ENCODE assay signal across 12 cellular contexts in genomic region chr13:80083516-80084085, GRCh38.
A peak's percentile ranks its signal among the peaks of the same experiment; 100 is the strongest.
DNase-seq lines count a peak whose midpoint lies in the region; ATAC-seq and TF ChIP-seq lines count a peak whose summit lies in the region.
"Had no signal": no experiment of that assay in that cellular context is flagged by ENCODE, and none has a peak within 500 bp of the region (broad histone marks: within the 10 kb centered on the region; RNA-seq: fewer than 3 reads in every experiment).

No MANE protein-coding gene starts in this region.

- peak overlapping the region; percentile 69; the same call in 1 of the 2 replicates for H3K27ac ChIP-seq in Panc1 (ENCODE audit: low read length)
- peak overlapping the region; percentile 23 for H3K27ac ChIP-seq in epithelial cell of prostate
- H3K27ac ChIP-seq: vagina had no signal

- no peak for TF ChIP-seq CTCF in Panc1 (IDR thresholded peaks at IDR 0.05)
- TF ChIP-seq CTCF in osteocyte (IDR thresholded peaks at IDR 0.05) = no peak

- H3K4me3 ChIP-seq in Panc1 (ENCODE audit: low read depth in 2 of 2, low read length in 2 of 2) = no peak overlapping the region
- H3K4me3 ChIP-seq: vagina had no signal

- no peaks in the 10 kb centered on the region for H3K36me3 Mint-ChIP-seq in osteocyte (ENCODE audit: unreplicated experiment)
- H3K36me3 Mint-ChIP-seq: CD14-positive monocyte had no signal

- no peaks in the 10 kb centered on the region for H3K9me3 Mint-ChIP-seq in osteocyte (ENCODE audit: unreplicated experiment)
- H3K9me3 Mint-ChIP-seq: activated CD4-positive, alpha-beta T cell treated with anti-CD3 and anti-CD28 coated beads, Interleukin-2, amount 10 ng/mL, durations not matched to agents 7 days and 5 days had no signal

- H3K4me1 ChIP-seq in Panc1 (ENCODE audit: control insufficient read depth, insufficient read depth, low read length) = peaks cover 15% of the 10 kb centered on the region

- H3K27me3 ChIP-seq in Panc1 (ENCODE audit: control insufficient read depth, insufficient read depth, low read length) = no peaks in the 10 kb centered on the region
- H3K27me3 ChIP-seq: adrenal gland, vagina had no signal

- H3K27ac Mint-ChIP-seq in osteocyte (ENCODE audit: unreplicated experiment) = peak overlapping the region; percentile 88
- H3K27ac Mint-ChIP-seq: activated CD4-positive, alpha-beta T cell treated with anti-CD3 and anti-CD28 coated beads, Interleukin-2, amount 10 ng/mL, durations not matched to agents 7 days and 5 days; CD14-positive monocyte had no signal

- H3K27me3 Mint-ChIP-seq in osteocyte (ENCODE audit: unreplicated experiment) = no peaks in the 10 kb centered on the region
- H3K27me3 Mint-ChIP-seq: activated CD4-positive, alpha-beta T cell treated with anti-CD3 and anti-CD28 coated beads, Interleukin-2, amount 10 ng/mL, durations not matched to agents 7 days and 5 days had no signal

- intact Hi-C loops in Panc1 (cut with micrococcal nuclease; ENCODE audit: unreplicated experiment) = no loop called here

- peak overlapping the region; percentile 51 for H3K4me3 Mint-ChIP-seq in osteocyte (ENCODE audit: unreplicated experiment)
- H3K4me3 Mint-ChIP-seq: activated CD4-positive, alpha-beta T cell treated with anti-CD3 and anti-CD28 coated beads, Interleukin-2, amount 10 ng/mL, durations not matched to agents 7 days and 5 days; CD14-positive monocyte had no signal

- H3K4me1 Mint-ChIP-seq in osteocyte (ENCODE audit: unreplicated experiment) = peaks cover 46% of the 10 kb centered on the region
- H3K4me1 Mint-ChIP-seq: activated CD4-positive, alpha-beta T cell treated with anti-CD3 and anti-CD28 coated beads, Interleukin-2, amount 10 ng/mL, durations not matched to agents 7 days and 5 days; CD14-positive monocyte had no signal

- no peaks in the 10 kb centered on the region for H3K9me3 ChIP-seq in Panc1 (ENCODE audit: control insufficient read depth, insufficient read depth, low read depth, low read length)
- H3K9me3 ChIP-seq: adrenal gland, vagina had no signal

- BruUV-seq in Panc1 (replicated peaks; lab: Mats Ljungman, UMichigan) = no TSS peak

- POLR2A ChIA-PET in Panc1 (lab: Charles Lee) = interaction anchor here (0.6 kb wide), 2 partner anchors 177 to 218 kb away, joined by 4 to 7 read pairs; no protein-coding TSS in a partner anchor

- DNase-seq in AG08395 (ENCODE audit: low spot score) (peak; percentile 40), Panc1 (ENCODE audit: low read depth, low spot score) (no peak), epithelial cell of prostate (ENCODE audit: low read depth, low spot score) (no peak), osteocyte (ENCODE audit: extremely low spot score, unreplicated experiment) (no peak), NCI-H345 treated with DMSO at 0.1 percent for 48 hours (lab: John Stamatoyannopoulos, UW; ENCODE audit: unreplicated experiment) (no peak)
- DNase-seq in stimulated activated naive CD8-positive, alpha-beta T cell treated with anti-CD3 and anti-CD28 coated beads, Interleukin-15, Interleukin-2, amounts not matched to agents 100 U/mL and 50 U/mL, for 24 hours = no peak
- DNase-seq in NK-92 treated with Interleukin-12 subunit alpha and Interleukin-12 subunit beta, amount 100 ng/mL, for 24 hours (lab: John Stamatoyannopoulos, UW) = no peak
- DNase-seq: activated CD4-positive, alpha-beta T cell treated with anti-CD3 and anti-CD28 coated beads, Interleukin-2, amount 10 ng/mL, durations not matched to agents 7 days and 5 days had no signal

- in situ Hi-C loops in Panc1 (cut with HindIII; ENCODE audit: low pct_unique_long_range_greater_than_20kb, low sequenced_read_pairs) = no loop called here

- ATAC-seq in Panc1 (no peak), GM18870 (IDR thresholded peaks at IDR 0.05; ENCODE audit: unreplicated experiment) (no peak)
- no peak for ATAC-seq in stimulated activated naive CD8-positive, alpha-beta T cell treated with anti-CD3 and anti-CD28 coated beads, Interleukin-15, Interleukin-2, amounts not matched to agents 100 U/mL and 50 U/mL, for 24 hours

- H3K36me3 ChIP-seq in Panc1 (ENCODE audit: control insufficient read depth, insufficient read depth, low read length) = no peaks in the 10 kb centered on the region
- H3K36me3 ChIP-seq: adrenal gland, vagina had no signal

- CTCF ChIA-PET in Panc1 (lab: Charles Lee) = no interaction called here
